In the genomic region with DNA sequence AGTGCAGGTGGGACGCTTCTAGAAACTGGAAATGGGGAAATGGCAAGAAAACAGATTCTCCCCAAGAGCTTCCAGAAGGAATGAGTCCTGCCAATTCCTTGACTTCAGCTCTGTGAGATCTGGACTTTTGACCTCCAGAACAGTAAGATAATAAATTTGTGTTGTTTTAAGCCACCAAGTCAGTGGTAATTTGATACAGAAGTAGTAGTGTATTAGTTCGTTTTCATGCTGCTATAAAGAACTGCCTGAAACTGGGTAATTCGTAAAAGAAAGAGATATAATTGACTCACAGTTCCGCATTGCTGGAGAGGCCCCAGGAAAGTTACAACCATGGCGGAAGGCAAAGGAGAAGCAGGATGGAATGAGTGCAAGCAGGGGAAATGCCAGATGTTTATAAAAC, we compare ENCODE assay signal across 30 cellular contexts.
"Had no signal": no experiment of that assay in that cellular context is flagged by ENCODE, and none has a peak within 500 bp of the region (broad histone marks: within the 10 kb centered on the region; RNA-seq: fewer than 3 reads in every experiment).

No MANE protein-coding gene starts in this region.

- H3K27me3 ChIP-seq: colonic mucosa, esophagus squamous epithelium, heart right ventricle, left lung, neutrophil, sigmoid colon, testis, tibial artery, upper lobe of left lung had no signal

- H3K4me3 Mint-ChIP-seq: central memory CD8-positive, alpha-beta T cell; immature natural killer cell; naive thymus-derived CD8-positive, alpha-beta T cell; neural crest cell; stimulated activated memory B cell treated with anti-CD40 and anti-IgM and Interleukin-4, amounts not matched to agents 10 μg/mL and 1 μg/mL and 100 μg/mL, for 72 hours had no signal

- H3K4me1 ChIP-seq: colonic mucosa, esophagus squamous epithelium, heart right ventricle, left lung, parathyroid adenoma, sigmoid colon, testis, tibial artery, upper lobe of left lung had no signal

- DNase-seq: colonic mucosa; dermis blood vessel endothelial cell; effector memory CD4-positive, alpha-beta T cell; erythroblast; esophagus squamous epithelium; foreskin melanocyte; glutamatergic neuron; heart right ventricle; hypothalamus; immature natural killer cell; left lung; mesenchymal stem cell; naive thymus-derived CD8-positive, alpha-beta T cell; sigmoid colon; stimulated activated CD4-positive, alpha-beta T cell treated with anti-CD3 and anti-CD28 coated beads, Interleukin-2, amount 100 ng/mL, for 24 hours; stimulated activated CD4-positive, alpha-beta T cell treated with anti-CD3 and anti-CD28 coated beads, Interleukin-4, amount 100 ng/mL, for 24 hours; stimulated activated naive CD8-positive, alpha-beta T cell treated with anti-CD3 and anti-CD28 coated beads, Interleukin-15, Interleukin-2, amounts not matched to agents 100 U/mL and 50 U/mL, for 24 hours; substantia nigra; testis; tibial artery; upper lobe of left lung had no signal

- FAIRE-seq: endometrium, keratinocyte, urothelium cell line had no signal

- H3K4me3 ChIP-seq: colonic mucosa, esophagus squamous epithelium, heart right ventricle, left lung, sigmoid colon, testis, tibial artery, upper lobe of left lung had no signal

- H3K27ac Mint-ChIP-seq: immature natural killer cell; naive thymus-derived CD8-positive, alpha-beta T cell; progenitor cell of endocrine pancreas; stimulated activated memory B cell treated with anti-CD40 and anti-IgM and Interleukin-4, amounts not matched to agents 10 μg/mL and 1 μg/mL and 100 μg/mL, for 72 hours had no signal

- ATAC-seq: heart right ventricle; left lung; naive thymus-derived CD8-positive, alpha-beta T cell; stimulated activated memory B cell treated with anti-CD40 and anti-IgM and Interleukin-4, amounts not matched to agents 10 μg/mL and 1 μg/mL and 100 μg/mL, for 72 hours; stimulated activated naive CD8-positive, alpha-beta T cell treated with anti-CD3 and anti-CD28 coated beads, Interleukin-15, Interleukin-2, amounts not matched to agents 100 U/mL and 50 U/mL, for 24 hours had no signal

- H3K9me3 ChIP-seq: colonic mucosa, esophagus squamous epithelium, neutrophil, testis, tibial artery, upper lobe of left lung had no signal

- H3K79me2 ChIP-seq: parathyroid adenoma had no signal

- H3K4me1 Mint-ChIP-seq: central memory CD8-positive, alpha-beta T cell; immature natural killer cell; naive thymus-derived CD8-positive, alpha-beta T cell; neural crest cell; stimulated activated memory B cell treated with anti-CD40 and anti-IgM and Interleukin-4, amounts not matched to agents 10 μg/mL and 1 μg/mL and 100 μg/mL, for 72 hours had no signal

- H3K27me3 Mint-ChIP-seq: central memory CD8-positive, alpha-beta T cell; naive thymus-derived CD8-positive, alpha-beta T cell; progenitor cell of endocrine pancreas; stimulated activated memory B cell treated with anti-CD40 and anti-IgM and Interleukin-4, amounts not matched to agents 10 μg/mL and 1 μg/mL and 100 μg/mL, for 72 hours had no signal

- H3K27ac ChIP-seq: colonic mucosa, esophagus squamous epithelium, heart right ventricle, left lung, neutrophil, parathyroid adenoma, sigmoid colon, testis, tibial artery, upper lobe of left lung had no signal

- H3K36me3 Mint-ChIP-seq: immature natural killer cell; naive thymus-derived CD8-positive, alpha-beta T cell; stimulated activated memory B cell treated with anti-CD40 and anti-IgM and Interleukin-4, amounts not matched to agents 10 μg/mL and 1 μg/mL and 100 μg/mL, for 72 hours had no signal

- H2AFZ ChIP-seq: parathyroid adenoma had no signal

- H3K36me3 ChIP-seq: colonic mucosa, esophagus squamous epithelium, heart right ventricle, left lung, neutrophil, sigmoid colon, tibial artery, upper lobe of left lung had no signal
